1 cellular context compared by ENCODE assay signal in the genomic region with DNA sequence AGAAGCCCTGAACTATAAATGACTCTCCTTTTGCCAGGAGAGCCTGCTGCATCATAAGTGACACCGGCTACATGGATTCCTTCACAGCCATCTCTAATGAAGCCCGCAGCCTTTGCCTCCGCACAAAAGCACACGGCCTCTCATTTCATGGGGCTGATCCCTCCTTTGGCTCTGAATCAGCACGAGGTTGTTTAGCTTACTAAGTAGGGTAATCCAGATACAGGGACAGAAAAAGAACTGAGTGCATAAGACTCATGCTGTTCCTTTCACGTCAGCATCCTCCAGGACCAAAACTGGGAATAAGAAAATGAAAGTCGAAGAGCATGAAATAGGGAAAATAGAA.
TF ChIP-seq lines count a peak whose summit lies in the region.

No MANE protein-coding gene starts in this region.

TF ChIP-seq in H1, 55 proteins besides CTCF, POLR2A, EP300 and RAD21:
- no peak for TF ChIP-seq RBBP5 (IDR thresholded peaks at IDR 0.05; ENCODE audit: borderline replicate concordance, low read depth, low read length)
- TF ChIP-seq, protein P1, sequence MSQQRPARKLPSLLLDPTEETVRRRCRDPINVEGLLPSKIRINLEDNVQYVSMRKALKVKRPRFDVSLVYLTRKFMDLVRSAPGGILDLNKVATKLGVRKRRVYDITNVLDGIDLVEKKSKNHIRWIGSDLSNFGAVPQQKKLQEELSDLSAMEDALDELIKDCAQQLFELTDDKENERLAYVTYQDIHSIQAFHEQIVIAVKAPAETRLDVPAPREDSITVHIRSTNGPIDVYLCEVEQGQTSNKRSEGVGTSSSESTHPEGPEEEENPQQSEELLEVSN (IDR thresholded peaks at IDR 0.05) = peak; percentile 53; the same call in 1 of the 2 replicates
- no peak for TF ChIP-seq KDM1A (IDR thresholded peaks at IDR 0.05; ENCODE audit: borderline replicate concordance, low read length)
- TF ChIP-seq, protein P2, sequence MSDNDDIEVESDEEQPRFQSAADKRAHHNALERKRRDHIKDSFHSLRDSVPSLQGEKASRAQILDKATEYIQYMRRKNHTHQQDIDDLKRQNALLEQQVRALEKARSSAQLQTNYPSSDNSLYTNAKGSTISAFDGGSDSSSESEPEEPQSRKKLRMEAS (IDR thresholded peaks at IDR 0.05) = peak; percentile 47; the same call in 1 of the 2 replicates
- TF ChIP-seq TAF7 (optimal IDR thresholded peaks at IDR 0.05; ENCODE audit: borderline replicate concordance, low read depth, low read length) = no peak
